Comparison of ENCODE assay signal across 20 cellular contexts in genomic region chr5:90740244-90740799, GRCh38.
DNase-seq lines count a peak whose midpoint lies in the region; FAIRE-seq and TF ChIP-seq lines count a peak whose summit lies in the region.
"Had no signal": no experiment of that assay in that cellular context is flagged by ENCODE, and none has a peak within 500 bp of the region (broad histone marks: within the 10 kb centered on the region; RNA-seq: fewer than 3 reads in every experiment).

No MANE protein-coding gene starts in this region.

- 81% methylated on average over 4 of the region's 4 CpGs for WGBS in hepatocyte (ENCODE audit: low lambda C conversion rate, missing lambda C conversion rate)

- H3K4me3 ChIP-seq in LNCaP clone FGC (ENCODE audit: low read depth, low read length) = no peak overlapping the region
- H3K4me3 ChIP-seq in hepatocyte = no peak overlapping the region
- H3K4me3 ChIP-seq: A549, HAP-1 had no signal

- TF ChIP-seq CTCF in LNCaP clone FGC (IDR thresholded peaks at IDR 0.05; ENCODE audit: control insufficient read depth, extremely low read depth, insufficient read depth) (no peak), hepatocyte (IDR thresholded peaks at IDR 0.05; ENCODE audit: poor library complexity) (no peak)

- no peak for FAIRE-seq in RCC 7860 (lab: Jason Lieb, UNC)
- FAIRE-seq: A549, D721Med, GM12892, GM18507 had no signal

- H2AFZ ChIP-seq in hepatocyte = no peak overlapping the region

- H3K4me2 ChIP-seq in hepatocyte = no peak overlapping the region
- H3K4me2 ChIP-seq: A549 had no signal

- no peaks in the 10 kb centered on the region for H3K36me3 ChIP-seq in hepatocyte (replicated peaks; ENCODE audit: insufficient read depth, low read depth)

- H3K4me1 ChIP-seq in hepatocyte (ENCODE audit: insufficient read depth) = no peaks in the 10 kb centered on the region
- H3K4me1 ChIP-seq: A549, Caco-2 had no signal

- H4K20me1 ChIP-seq in hepatocyte (ENCODE audit: insufficient read depth, poor library complexity, severe bottlenecking) = no peaks in the 10 kb centered on the region

- H3K9me2 ChIP-seq in hepatocyte (replicated peaks; ENCODE audit: insufficient read depth) = no peaks in the 10 kb centered on the region

- H3K79me2 ChIP-seq in hepatocyte = no peaks in the 10 kb centered on the region

- peak overlapping the region; percentile 56 for H3K27ac ChIP-seq in hepatocyte
- H3K27ac ChIP-seq in caudate nucleus (ENCODE audit: low read depth, low read length) = no peak overlapping the region
- H3K27ac ChIP-seq: 22Rv1, A549, C4-2B had no signal

- no peaks in the 10 kb centered on the region for H3K27me3 ChIP-seq in hepatocyte

- DNase-seq in activated effector memory CD4-positive, alpha-beta T cell treated with anti-CD3 and anti-CD28 coated beads, Interleukin-2, amount 50 U/mL, for 16 hours = peak; percentile 28
- DNase-seq in activated effector memory CD4-positive, alpha-beta T cell treated with Interleukin-2 at 50 U/mL for 16 hours = no peak
- DNase-seq in LNCaP clone FGC (ENCODE audit: low read depth) (peak; percentile 11), hepatocyte (ENCODE audit: low spot score) (no peak), NOMO-1 (lab: John Stamatoyannopoulos, UW; ENCODE audit: unreplicated experiment in 2 of 2) (no peak), caudate nucleus (lab: John Stamatoyannopoulos, UW) (no peak), RCC 7860 (ENCODE audit: low spot score) (no peak)
- DNase-seq: AML-193; CD4-positive, alpha-beta T cell; GDM1; GOT3; IMR-90 had no signal

- peaks cover 8% of the 10 kb centered on the region for H3K9me3 ChIP-seq in hepatocyte (ENCODE audit: low read depth)
- H3K9me3 ChIP-seq: A549, HAP-1 had no signal

Comparison
In these comparisons a context has a peak if more than half of its experiments do, and no peak if none do; other contexts are left out.
1. DNase-seq: peak in activated effector memory CD4-positive, alpha-beta T cell treated with anti-CD3 and anti-CD28 coated beads, Interleukin-2, amount 50 U/mL, for 16 hours (single experiment) and LNCaP clone FGC (single experiment); none in activated effector memory CD4-positive, alpha-beta T cell treated with Interleukin-2 at 50 U/mL for 16 hours (single experiment), hepatocyte (single experiment), NOMO-1 (0 of 2), caudate nucleus (0 of 61) and RCC 7860 (single experiment).